Comparison of ENCODE assay signal across 21 cellular contexts in genomic region chr10:66941491-66941890, GRCh38. TPM values are rescaled to one million over a fixed set of nuclear protein-coding genes. Genes with fewer than 3 reads are reported as not detected.
A peak's percentile ranks its signal among the peaks of the same experiment; 100 is the strongest.
DNase-seq lines count a peak whose midpoint lies in the region; ATAC-seq and TF ChIP-seq lines count a peak whose summit lies in the region.
"Had no signal": no experiment of that assay in that cellular context is flagged by ENCODE, and none has a peak within 500 bp of the region (broad histone marks: within the 10 kb centered on the region; RNA-seq: fewer than 3 reads in every experiment).

No MANE protein-coding gene starts in this region.

- peak; percentile 12 for DNase-seq in HEK293T (ENCODE audit: extremely low spot score)
- peak; percentile 69 to 78 for DNase-seq in SJCRH30
- peak; percentile 63 to 80 for DNase-seq in hippocampal formation (lab: John Stamatoyannopoulos, UW)
- peak; percentile 51 for DNase-seq in occipital lobe (lab: John Stamatoyannopoulos, UW)
- no peak for DNase-seq in dermis blood vessel endothelial cell
- DNase-seq in islet precursor cell = no peak
- no peak for DNase-seq in stimulated activated naive CD4-positive, alpha-beta T cell (lab: John Stamatoyannopoulos, UW)
- DNase-seq: activated CD4-positive, alpha-beta memory T cell treated with anti-CD3 and anti-CD28 coated beads for 36 hours; activated naive CD4-positive, alpha-beta T cell; activated T-cell treated with anti-CD3 and anti-CD28 coated beads for 4 hours; DMS79 treated with DMSO at 0.1 percent for 48 hours; IMR-90; kidney glomerular epithelial cell; MG63; NCI-H345; stimulated activated naive B cell treated with anti-CD40 and anti-IgM and Interleukin-4, amounts not matched to agents 10 μg/mL and 1 μg/mL and 100 μg/mL, for 72 hours had no signal

- no peaks in the 10 kb centered on the region for H3K9me3 ChIP-seq in SJCRH30 (replicated peaks)
- H3K9me3 ChIP-seq: ascending aorta, MG63 had no signal

- CTCF ChIA-PET in HEK293T (lab: Yijun Ruan, JAX) = interaction anchor here (1.2 kb wide), 1 partner anchor 13 kb away, joined by 4 read pairs; no protein-coding TSS in a partner anchor

- ATAC-seq in GM21515 (IDR thresholded peaks at IDR 0.05; ENCODE audit: unreplicated experiment) = no peak
- ATAC-seq: sciatic nerve; stimulated activated naive B cell treated with anti-CD40 and anti-IgM and Interleukin-4, amounts not matched to agents 10 μg/mL and 1 μg/mL and 100 μg/mL, for 72 hours had no signal

- no peaks in the 10 kb centered on the region for H3K36me3 ChIP-seq in SJCRH30
- H3K36me3 ChIP-seq: ascending aorta, MG63 had no signal

- H3K4me1 ChIP-seq in SJCRH30 = peaks cover 8% of the 10 kb centered on the region
- H3K4me1 ChIP-seq: ascending aorta had no signal

- H3K27ac ChIP-seq in SJCRH30 = peak overlapping the region; percentile 39
- H3K27ac ChIP-seq: ascending aorta had no signal

- POLR2A ChIA-PET in HEK293T (lab: Yijun Ruan, JAX) = no interaction called here

- no peaks in the 10 kb centered on the region for H3K27me3 ChIP-seq in SJCRH30
- H3K27me3 ChIP-seq: ascending aorta, MG63 had no signal

- H3K4me3 ChIP-seq in SJCRH30 = no peak overlapping the region
- H3K4me3 ChIP-seq: ascending aorta, MG63 had no signal

TF ChIP-seq in HEK293T, 16 proteins besides CTCF, POLR2A, EP300 and RAD21:
- TF ChIP-seq TARDBP (IDR thresholded peaks at IDR 0.05) (no peak), FOXM1 (IDR thresholded peaks at IDR 0.05; ENCODE audit: borderline replicate concordance) (no peak), ARNT (IDR thresholded peaks at IDR 0.05) (no peak), NFRKB (IDR thresholded peaks at IDR 0.05) (no peak), SP1 (IDR thresholded peaks at IDR 0.05) (no peak), ELF4 (IDR thresholded peaks at IDR 0.05) (no peak), SUZ12 (IDR thresholded peaks at IDR 0.05) (no peak), FOXA1 (IDR thresholded peaks at IDR 0.05) (no peak), HDGF (IDR thresholded peaks at IDR 0.05; ENCODE audit: borderline replicate concordance) (no peak), BHLHE40 (IDR thresholded peaks at IDR 0.05; ENCODE audit: borderline replicate concordance) (no peak)

RNA-seq across cellular contexts. Expression of gene LRRTM3, which starts 15.7 kb away (rescaled TPM):
- total RNA-seq in SJCRH30 (2014; rRNA removed; shearing (Covaris generic)) = 0.05 and 0.10 TPM in 2 replicates
- total RNA-seq in occipital lobe (30.7 TPM), dermis blood vessel endothelial cell (not detected in 2 replicates)
- total RNA-seq: activated CD4-positive, alpha-beta memory T cell treated with anti-CD3 and anti-CD28 coated beads for 36 hours; ascending aorta; chondrocyte; mononuclear cell had no signal

Comparison
In these comparisons a context has a peak if more than half of its experiments do, and no peak if none do; other contexts are left out.
1. DNase-seq: peak in HEK293T (single experiment), SJCRH30 (2 of 2), hippocampal formation (2 of 2) and occipital lobe (single experiment); none in dermis blood vessel endothelial cell (single experiment), islet precursor cell (single experiment) and stimulated activated naive CD4-positive, alpha-beta T cell (0 of 6).
2. RNA of gene LRRTM3, which starts 15.7 kb away (total RNA-seq): 30.7 TPM in occipital lobe (single experiment); 0.05 to 0.10 TPM in SJCRH30 and not detected in dermis blood vessel endothelial cell; every median in the first group is over 10 times any median in the second.